In genomic region chr20:62141043-62141396, GRCh38 we compare ENCODE assay signal across 11 cellular contexts. TPM values are rescaled to one million over a fixed set of nuclear protein-coding genes. Genes with fewer than 3 reads are reported as not detected.
DNase-seq lines count a peak whose midpoint lies in the region; ATAC-seq, FAIRE-seq and TF ChIP-seq lines count a peak whose summit lies in the region.
"Had no signal": no experiment of that assay in that cellular context is flagged by ENCODE, and none has a peak within 500 bp of the region (broad histone marks: within the 10 kb centered on the region; RNA-seq: fewer than 3 reads in every experiment).

No MANE protein-coding gene starts in this region.

- peak; percentile 47 for FAIRE-seq in endothelial cell of umbilical vein (lab: Jason Lieb, UNC)
- FAIRE-seq: endometrium, urothelium cell line had no signal

- BruUV-seq in endothelial cell of umbilical vein (replicated peaks; lab: Mats Ljungman, UMichigan), result no TSS peak

- TF ChIP-seq CTCF in OCI-LY3 (IDR thresholded peaks at IDR 0.05; ENCODE audit: low read depth, low read length) (no peak), endothelial cell of umbilical vein (IDR thresholded peaks at IDR 0.05; ENCODE audit: extremely low read depth in 1 of 2, insufficient read depth in 1 of 2, low read depth in 1 of 2, low read length in 2 of 2) (no peak), osteocyte (IDR thresholded peaks at IDR 0.05) (no peak)

- DNase-seq in CD8-positive, alpha-beta memory T cell, result no peak
- no peak for DNase-seq in endothelial cell of umbilical vein (ENCODE audit: low read depth, low spot score)
- no peak for DNase-seq in osteocyte (ENCODE audit: extremely low spot score, unreplicated experiment)
- DNase-seq in DMS114 treated with DMSO at 0.1 percent for 48 hours (lab: John Stamatoyannopoulos, UW; ENCODE audit: unreplicated experiment), result no peak
- DNase-seq in NOMO-1 treated with DMSO at 0.1 percent for 48 hours (lab: John Stamatoyannopoulos, UW; ENCODE audit: unreplicated experiment), result no peak
- DNase-seq in kidney glomerular epithelial cell (lab: John Stamatoyannopoulos, UW), result no peak
- DNase-seq: NCI-H187 had no signal

- peaks cover 29% of the 10 kb centered on the region for H3K4me1 ChIP-seq in CD8-positive, alpha-beta memory T cell (ENCODE audit: insufficient read depth, low read length)
- H3K4me1 ChIP-seq in OCI-LY3 (ENCODE audit: low read length) (peaks cover 19% of the 10 kb centered on the region), endothelial cell of umbilical vein (ENCODE audit: control insufficient read depth, extremely low read depth, insufficient read depth, low read length) (peaks cover 8% of the 10 kb centered on the region)

- H3K79me2 ChIP-seq in OCI-LY3 (ENCODE audit: low read length), result peaks cover 78% of the 10 kb centered on the region
- peaks cover 65% of the 10 kb centered on the region for H3K79me2 ChIP-seq in endothelial cell of umbilical vein (ENCODE audit: control insufficient read depth, insufficient read depth, low read length)

- H2AFZ ChIP-seq in OCI-LY3 (ENCODE audit: low read depth, low read length), result no peak overlapping the region
- H2AFZ ChIP-seq in endothelial cell of umbilical vein (ENCODE audit: low read depth, low read length), result no peak overlapping the region

- peak overlapping the region; percentile 38 for H3K27ac ChIP-seq in CD8-positive, alpha-beta memory T cell (ENCODE audit: low read depth, low read length)
- H3K27ac ChIP-seq in OCI-LY3 (ENCODE audit: low read length) (no peak overlapping the region), endothelial cell of umbilical vein (ENCODE audit: insufficient read depth, low read depth, low read length) (no peak overlapping the region)

- H3K27me3 Mint-ChIP-seq in CD8-positive, alpha-beta memory T cell, result peaks cover 0 to 2% of the 10 kb centered on the region in 2 donors
- H3K27me3 Mint-ChIP-seq in osteocyte (ENCODE audit: unreplicated experiment), result no peaks in the 10 kb centered on the region

- POLR2A ChIA-PET in CD8-positive, alpha-beta memory T cell (lab: Charles Lee), result interaction anchor here (3.0 kb wide), 1 partner anchor 74 kb away, joined by 21 read pairs; the partner anchor contains the start of gene TAF4
- POLR2A ChIA-PET in endothelial cell of umbilical vein (lab: Charles Lee), result no interaction called here

- no peaks in the 10 kb centered on the region for H3K9me3 Mint-ChIP-seq in CD8-positive, alpha-beta memory T cell
- no peaks in the 10 kb centered on the region for H3K9me3 Mint-ChIP-seq in osteocyte (ENCODE audit: unreplicated experiment)

- no peaks in the 10 kb centered on the region for H3K9me3 ChIP-seq in CD8-positive, alpha-beta memory T cell (ENCODE audit: low read length)
- no peaks in the 10 kb centered on the region for H3K9me3 ChIP-seq in OCI-LY3 (ENCODE audit: insufficient read depth, low read length)
- no peaks in the 10 kb centered on the region for H3K9me3 ChIP-seq in endothelial cell of umbilical vein (replicated peaks; ENCODE audit: control insufficient read depth, insufficient read depth, low read length)

- H3K36me3 Mint-ChIP-seq in CD8-positive, alpha-beta memory T cell, result peaks cover 7 to 68% (median 11%) of the 10 kb centered on the region in 3 donors
- H3K36me3 Mint-ChIP-seq in osteocyte (ENCODE audit: unreplicated experiment), result peaks cover 25% of the 10 kb centered on the region

- no peaks in the 10 kb centered on the region for H3K9me1 ChIP-seq in endothelial cell of umbilical vein (replicated peaks; ENCODE audit: control insufficient read depth, extremely low read depth, insufficient read depth, low read length)

- dilution Hi-C loops in endothelial cell of umbilical vein (cut with MboI; ENCODE audit: extremely low pct_ligation_motif_present, low sequenced_read_pairs), result no loop called here

- no peak for TF ChIP-seq POLR2A in endothelial cell of umbilical vein (IDR thresholded peaks at IDR 0.05; ENCODE audit: low read depth, low read length)

- H3K36me3 ChIP-seq in CD8-positive, alpha-beta memory T cell (ENCODE audit: insufficient read depth, low read length), result peaks cover 46% of the 10 kb centered on the region
- peaks cover 56% of the 10 kb centered on the region for H3K36me3 ChIP-seq in OCI-LY3 (replicated peaks; ENCODE audit: low read depth, low read length)
- peaks cover 34 to 39% of the 10 kb centered on the region in 2 experiments for H3K36me3 ChIP-seq in endothelial cell of umbilical vein (ENCODE audit: control insufficient read depth in 2 of 2, extremely low read depth in 1 of 2, insufficient read depth in 2 of 2, low read length in 2 of 2)

- peak overlapping the region; percentile 89 to 98 (median 92) for H3K4me3 Mint-ChIP-seq in CD8-positive, alpha-beta memory T cell
- H3K4me3 Mint-ChIP-seq in osteocyte (ENCODE audit: unreplicated experiment), result peak overlapping the region; percentile 85

- intact Hi-C loops in endothelial cell of umbilical vein (cut with micrococcal nuclease), result loop anchor here (1.0 kb wide), 1 partner anchor 130 kb away; no protein-coding TSS in a partner anchor

- H3K27me3 ChIP-seq in CD8-positive, alpha-beta memory T cell (ENCODE audit: insufficient read depth, low read length, poor library complexity, severe bottlenecking), result no peaks in the 10 kb centered on the region
- H3K27me3 ChIP-seq in OCI-LY3 (ENCODE audit: low read depth, low read length), result no peaks in the 10 kb centered on the region
- H3K27me3 ChIP-seq in endothelial cell of umbilical vein (ENCODE audit: control insufficient read depth in 2 of 2, insufficient read depth in 2 of 2, low read length in 2 of 2), result no peaks in the 10 kb centered on the region

- H3K27ac Mint-ChIP-seq in CD8-positive, alpha-beta memory T cell, result peak overlapping the region; percentile 91 to 99 (median 96)
- peak overlapping the region; percentile 89 for H3K27ac Mint-ChIP-seq in osteocyte (ENCODE audit: unreplicated experiment)

- peaks cover 71% of the 10 kb centered on the region for H4K20me1 ChIP-seq in OCI-LY3 (ENCODE audit: insufficient read depth, low read length)
- H4K20me1 ChIP-seq in endothelial cell of umbilical vein (replicated peaks; ENCODE audit: control insufficient read depth, extremely low read depth, insufficient read depth, low read length), result peaks cover 10% of the 10 kb centered on the region

- no peak overlapping the region for H3K4me3 ChIP-seq in CD8-positive, alpha-beta memory T cell (ENCODE audit: low read length)
- H3K4me3 ChIP-seq in OCI-LY3 (ENCODE audit: low read length), result peak overlapping the region; percentile 84
- H3K4me3 ChIP-seq in endothelial cell of umbilical vein (replicated peaks in 1 of 3; ENCODE audit: insufficient read depth in 1 of 3, low read depth in 1 of 3, low read length in 3 of 3), result no peak overlapping the region

- H3K4me1 Mint-ChIP-seq in CD8-positive, alpha-beta memory T cell, result peaks cover 47 to 66% (median 62%) of the 10 kb centered on the region in 3 donors
- H3K4me1 Mint-ChIP-seq in osteocyte (ENCODE audit: unreplicated experiment), result peaks cover 38% of the 10 kb centered on the region

- no peak for ATAC-seq in activated CD4-positive, CD25-positive, alpha-beta regulatory T cell treated with anti-CD3 and anti-CD28 coated beads, Interleukin-2, amount 50 U/mL, for 24 hours

- H3K4me2 ChIP-seq in OCI-LY3 (ENCODE audit: low read length) (peak overlapping the region; percentile 98), endothelial cell of umbilical vein (ENCODE audit: insufficient read depth, low read length) (peak overlapping the region; percentile 55)

- CTCF ChIA-PET in CD8-positive, alpha-beta memory T cell (lab: Charles Lee), result interaction anchor here (0.7 to 1.6 kb wide), 4 partner anchors 18 to 130 kb away, joined by 3 to 6 read pairs (median 4); partner anchors contain the start of gene LSM14B
- CTCF ChIA-PET in endothelial cell of umbilical vein (lab: Charles Lee), result interaction anchor here (1.6 to 1.9 kb wide), 2 partner anchors 115 to 130 kb away, joined by 7 to 11 read pairs; no protein-coding TSS in a partner anchor

- H3K9ac ChIP-seq in OCI-LY3 (ENCODE audit: low read length) (no peak overlapping the region; the same call in 1 of the 2 replicates), endothelial cell of umbilical vein (replicated peaks; ENCODE audit: extremely low read depth, insufficient read depth, low read length) (no peak overlapping the region)

RNA-seq across cellular contexts. Expression of gene PSMA7, which starts 2.2 kb away (rescaled TPM):
- total RNA-seq in CD8-positive, alpha-beta memory T cell, result 100 to 1,000 TPM; 447 to 464 TPM
- polyA plus RNA-seq in CD8-positive, alpha-beta memory T cell, result 459 TPM
- total RNA-seq in endothelial cell of umbilical vein, result 389 and 393 TPM in 2 replicates
- polyA plus RNA-seq in endothelial cell of umbilical vein, result 783 and 826 TPM in 2 replicates
- 661 and 723 TPM in 2 replicates for polyA plus RNA-seq in endothelial cell of umbilical vein (2011; cell fraction: cytosol; rRNA removed)
- polyA plus RNA-seq in endothelial cell of umbilical vein (2011; cell fraction: nucleus; rRNA removed), result 410 and 499 TPM in 2 replicates
- 438 and 526 TPM in 2 replicates for polyA plus RNA-seq in endothelial cell of umbilical vein (2012)
- polyA minus RNA-seq in endothelial cell of umbilical vein, result 230 and 251 TPM in 2 replicates
- polyA minus RNA-seq in endothelial cell of umbilical vein (2011; cell fraction: cytosol; rRNA and poly(A)+ RNA removed), result 190 TPM
- polyA minus RNA-seq in endothelial cell of umbilical vein (2011; cell fraction: nucleus; rRNA and poly(A)+ RNA removed), result 48.9 and 53.7 TPM in 2 replicates
- total RNA-seq in osteocyte, result 209 and 217 TPM in 2 replicates

RNA-seq across cellular contexts. Expression of gene SS18L1, which starts 2.5 kb away (rescaled TPM):
- total RNA-seq in CD8-positive, alpha-beta memory T cell, result 10 to 100 TPM; 16.9 to 18.5 TPM
- polyA plus RNA-seq in CD8-positive, alpha-beta memory T cell, result 0.86 TPM
- total RNA-seq in endothelial cell of umbilical vein (21.7 and 22.1 TPM in 2 replicates), osteocyte (18.3 and 19.9 TPM in 2 replicates)
- polyA plus RNA-seq in endothelial cell of umbilical vein, result 15.4 and 21.0 TPM in 2 replicates
- 4.9 and 8.4 TPM in 2 replicates for polyA plus RNA-seq in endothelial cell of umbilical vein (2011; cell fraction: cytosol; rRNA removed)
- polyA plus RNA-seq in endothelial cell of umbilical vein (2011; cell fraction: nucleus; rRNA removed), result 40.5 and 40.6 TPM in 2 replicates
- polyA plus RNA-seq in endothelial cell of umbilical vein (2012), result 8.9 and 11.2 TPM in 2 replicates
- polyA minus RNA-seq in endothelial cell of umbilical vein, result 19.2 and 25.9 TPM in 2 replicates
- 14.1 TPM for polyA minus RNA-seq in endothelial cell of umbilical vein (2011; cell fraction: cytosol; rRNA and poly(A)+ RNA removed)
- polyA minus RNA-seq in endothelial cell of umbilical vein (2011; cell fraction: nucleus; rRNA and poly(A)+ RNA removed), result 21.9 and 33.6 TPM in 2 replicates

RNA-seq across cellular contexts. Expression of gene LSM14B, which starts 18.7 kb away (rescaled TPM):
- 10 to 100 TPM; 35.8 to 36.4 TPM for total RNA-seq in CD8-positive, alpha-beta memory T cell
- polyA plus RNA-seq in CD8-positive, alpha-beta memory T cell, result 1.1 TPM
- total RNA-seq in endothelial cell of umbilical vein, result 31.1 and 34.0 TPM in 2 replicates
- 32.5 and 37.0 TPM in 2 replicates for polyA plus RNA-seq in endothelial cell of umbilical vein
- 25.5 and 28.8 TPM in 2 replicates for polyA plus RNA-seq in endothelial cell of umbilical vein (2011; cell fraction: cytosol; rRNA removed)
- 29.2 and 29.5 TPM in 2 replicates for polyA plus RNA-seq in endothelial cell of umbilical vein (2011; cell fraction: nucleus; rRNA removed)
- 25.4 and 25.9 TPM in 2 replicates for polyA plus RNA-seq in endothelial cell of umbilical vein (2012)
- polyA minus RNA-seq in endothelial cell of umbilical vein, result 21.0 and 23.0 TPM in 2 replicates
- polyA minus RNA-seq in endothelial cell of umbilical vein (2011; cell fraction: cytosol; rRNA and poly(A)+ RNA removed), result 24.1 TPM
- polyA minus RNA-seq in endothelial cell of umbilical vein (2011; cell fraction: nucleus; rRNA and poly(A)+ RNA removed), result 13.8 and 14.6 TPM in 2 replicates
- 67.8 and 68.7 TPM in 2 replicates for total RNA-seq in osteocyte

RNA-seq across cellular contexts. Expression of gene MTG2, which starts 41.8 kb away (rescaled TPM):
- 10 to 100 TPM; 44.6 to 45.9 TPM for total RNA-seq in CD8-positive, alpha-beta memory T cell
- polyA plus RNA-seq in CD8-positive, alpha-beta memory T cell, result 19.0 TPM
- total RNA-seq in endothelial cell of umbilical vein (22.1 and 31.6 TPM in 2 replicates), osteocyte (29.3 and 30.7 TPM in 2 replicates)
- 19.9 and 22.2 TPM in 2 replicates for polyA plus RNA-seq in endothelial cell of umbilical vein
- polyA plus RNA-seq in endothelial cell of umbilical vein (2011; cell fraction: cytosol; rRNA removed), result 17.0 and 17.8 TPM in 2 replicates
- polyA plus RNA-seq in endothelial cell of umbilical vein (2011; cell fraction: nucleus; rRNA removed), result 32.3 and 33.8 TPM in 2 replicates
- polyA plus RNA-seq in endothelial cell of umbilical vein (2012), result 14.4 and 17.4 TPM in 2 replicates
- 11.5 and 11.9 TPM in 2 replicates for polyA minus RNA-seq in endothelial cell of umbilical vein
- polyA minus RNA-seq in endothelial cell of umbilical vein (2011; cell fraction: cytosol; rRNA and poly(A)+ RNA removed), result 20.9 TPM
- polyA minus RNA-seq in endothelial cell of umbilical vein (2011; cell fraction: nucleus; rRNA and poly(A)+ RNA removed), result 12.4 and 17.0 TPM in 2 replicates
